Comparison of ENCODE assay signal across 8 cellular contexts in the genomic region with DNA sequence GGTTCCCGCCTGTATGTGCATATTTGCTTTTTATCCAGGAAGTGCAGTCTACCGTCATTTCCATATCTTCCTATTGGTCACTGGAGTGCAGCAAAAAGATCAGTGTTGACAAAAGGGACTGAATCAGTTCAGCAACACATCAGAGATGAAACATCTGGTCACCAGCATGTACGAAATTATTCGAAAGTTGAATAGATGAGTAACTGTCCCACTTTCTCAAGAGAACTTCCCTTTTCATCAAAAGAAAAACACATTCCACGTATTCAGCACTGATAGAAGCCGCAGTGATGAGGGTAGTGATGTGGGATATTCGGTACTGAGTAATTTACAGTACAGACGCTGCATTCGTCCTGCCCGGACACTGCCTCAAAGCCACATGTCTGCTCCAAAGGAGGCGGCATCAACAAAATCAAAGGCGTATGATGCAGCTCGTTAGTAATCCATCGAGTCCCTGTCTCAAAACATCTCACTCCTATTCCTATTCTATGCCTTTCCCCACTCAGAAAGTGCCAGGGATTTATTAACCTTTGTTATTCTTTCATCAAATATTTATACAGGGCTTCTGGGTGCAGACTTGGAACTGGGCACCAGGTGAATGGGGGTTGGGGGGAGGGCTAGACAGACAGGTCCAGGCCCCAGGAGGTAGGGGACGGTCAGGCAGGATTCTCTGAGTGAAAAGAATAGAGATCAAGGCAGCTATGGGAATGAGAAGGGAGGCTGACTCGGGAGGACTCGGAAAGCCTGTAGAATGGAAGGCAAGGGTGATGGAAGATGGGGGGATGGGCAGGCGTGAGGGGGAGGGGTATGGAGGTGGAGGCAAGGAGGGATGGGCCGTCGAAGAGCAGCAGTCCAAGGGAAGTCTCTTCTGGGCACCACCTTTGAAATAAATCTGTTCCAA.
DNase-seq lines count a peak whose midpoint lies in the region; ATAC-seq, FAIRE-seq and TF ChIP-seq lines count a peak whose summit lies in the region.

No MANE protein-coding gene starts in this region.

- ATAC-seq in heart right ventricle (peak in 7 of 8 donors; percentile 32 to 72 (median 58)), HG02678 (IDR thresholded peaks at IDR 0.05; ENCODE audit: unreplicated experiment) (no peak)
- ATAC-seq in activated T-cell treated with anti-CD3 and anti-CD28 coated beads, Interleukin-2, amount 50 U/mL, for 72 hours (replicated peaks in 1 of 2): no peak

- no peak for TF ChIP-seq CTCF in heart right ventricle (IDR thresholded peaks at IDR 0.05)

- intact Hi-C loops in heart right ventricle (cut with DNase I): loop anchor here in 3 of 10 donors (5.0 to 10.0 kb wide), 2 partner anchors 204 to 206 kb away; no protein-coding TSS in a partner anchor

- DNase-seq in H7: peak; percentile 61
- DNase-seq in heart right ventricle: no peak
- no peak for DNase-seq in small intestine
- DNase-seq in SKM-1 (lab: John Stamatoyannopoulos, UW; ENCODE audit: unreplicated experiment): no peak
- DNase-seq in activated T-cell treated with anti-CD3 and anti-CD28 coated beads, Interleukin-2, amount 50 U/mL, for 72 hours: no peak
- no peak for DNase-seq in SK-N-DZ (ENCODE audit: low spot score)

- peaks cover 12% of the 10 kb centered on the region for H3K27me3 Mint-ChIP-seq in activated T-cell treated with anti-CD3 and anti-CD28 coated beads, Interleukin-2, amount 50 U/mL, for 72 hours (ENCODE audit: low read depth)

- no peaks in the 10 kb centered on the region for H3K4me1 Mint-ChIP-seq in activated T-cell treated with anti-CD3 and anti-CD28 coated beads, Interleukin-2, amount 50 U/mL, for 72 hours (ENCODE audit: low read depth)

- no peaks in the 10 kb centered on the region for H3K27me3 ChIP-seq in H7 (ENCODE audit: control insufficient read depth, insufficient read depth, low read length)
- peaks cover 0 to 9% (median 6%) of the 10 kb centered on the region in 7 donors for H3K27me3 ChIP-seq in heart right ventricle
- H3K27me3 ChIP-seq in small intestine (ENCODE audit: control insufficient read depth in 2 of 2, insufficient read depth in 2 of 2, low read length in 2 of 2): no peaks in the 10 kb centered on the region

- H3K4me3 ChIP-seq in H7 (ENCODE audit: insufficient read depth, low read depth, low read length) (no peak overlapping the region), heart right ventricle (peak overlapping the region in 2 of 10 donors; percentile 1 to 3), small intestine (ENCODE audit: low read depth in 1 of 2, low read length in 2 of 2) (no peak overlapping the region)

- H3K4me1 ChIP-seq in heart right ventricle (peaks cover 0 to 21% (median 0%) of the 10 kb centered on the region in 9 donors), small intestine (ENCODE audit: control insufficient read depth in 2 of 2, insufficient read depth in 1 of 2, low read depth in 1 of 2, low read length in 1 of 2) (peaks cover 4 to 8% of the 10 kb centered on the region in 2 donors)

- 58 to 61% methylated on average over 20 of the region's 20 CpGs for WGBS in heart right ventricle, 2 donors
- 59 to 70% (median 66%) methylated on average over 20 of the region's 20 CpGs for WGBS in small intestine, 3 donors

- no peak overlapping the region for H3K4me3 Mint-ChIP-seq in activated T-cell treated with anti-CD3 and anti-CD28 coated beads, Interleukin-2, amount 50 U/mL, for 72 hours

- FAIRE-seq in TTC549 (lab: Jason Lieb, UNC) (peak; percentile 22), small intestine (lab: Jason Lieb, UNC) (no peak)

- H3K27ac ChIP-seq in heart right ventricle (peak overlapping the region in 4 of 10 donors; percentile 25 to 60 (median 32)), small intestine (ENCODE audit: low read depth in 1 of 2, low read length in 1 of 2) (peak overlapping the region; percentile 59 to 84)

- H3K36me3 ChIP-seq in H7 (replicated peaks; ENCODE audit: control insufficient read depth, insufficient read depth, low read length): no peaks in the 10 kb centered on the region
- no peaks in the 10 kb centered on the region for H3K36me3 ChIP-seq in heart right ventricle
- no peaks in the 10 kb centered on the region for H3K36me3 ChIP-seq in small intestine (ENCODE audit: control insufficient read depth in 2 of 2, insufficient read depth in 2 of 2, low read length in 2 of 2)

- H3K9me3 Mint-ChIP-seq in activated T-cell treated with anti-CD3 and anti-CD28 coated beads, Interleukin-2, amount 50 U/mL, for 72 hours: no peaks in the 10 kb centered on the region

- no peaks in the 10 kb centered on the region for H3K9me3 ChIP-seq in heart right ventricle
- no peaks in the 10 kb centered on the region for H3K9me3 ChIP-seq in small intestine (ENCODE audit: control insufficient read depth, low read depth)

- no peaks in the 10 kb centered on the region for H3K36me3 Mint-ChIP-seq in activated T-cell treated with anti-CD3 and anti-CD28 coated beads, Interleukin-2, amount 50 U/mL, for 72 hours (ENCODE audit: insufficient read depth in 2 of 2)

- H3K27ac Mint-ChIP-seq in activated T-cell treated with anti-CD3 and anti-CD28 coated beads, Interleukin-2, amount 50 U/mL, for 72 hours: no peak overlapping the region

Comparison
In these comparisons a context has a peak if more than half of its experiments do, and no peak if none do; other contexts are left out.
1. ATAC-seq: peak in heart right ventricle (7 of 8); none in activated T-cell treated with anti-CD3 and anti-CD28 coated beads, Interleukin-2, amount 50 U/mL, for 72 hours (0 of 2) and HG02678 (single experiment).